ENCODE assay signal across 25 cellular contexts in genomic region chrX:46144566-46144965, GRCh38.
"Had no signal": no experiment of that assay in that cellular context is flagged by ENCODE, and none has a peak within 500 bp of the region (broad histone marks: within the 10 kb centered on the region; RNA-seq: fewer than 3 reads in every experiment).

No MANE protein-coding gene starts in this region.

- H3K4me3 Mint-ChIP-seq: dendritic cell treated with granulocyte-macrophage colony-stimulating factor and Interleukin-4, amounts not matched to agents 40 ng/mL and 50 ng/mL, for 4 days; mesothelial cell of epicardium; naive B cell; naive thymus-derived CD8-positive, alpha-beta T cell had no signal

- H3K27ac ChIP-seq: colonic mucosa, epithelial cell of prostate, esophagus squamous epithelium, gastrocnemius medialis, heart right ventricle, left lung, lower lobe of right lung had no signal

- H3K27me3 ChIP-seq: colonic mucosa, esophagus squamous epithelium, gastrocnemius medialis, heart right ventricle had no signal

- H3K4me3 ChIP-seq: colonic mucosa, esophagus squamous epithelium, gastrocnemius medialis, heart right ventricle, left lung, lower lobe of right lung, mucosa of descending colon had no signal

- H3K36me3 Mint-ChIP-seq: mesothelial cell of epicardium; naive B cell; naive thymus-derived CD8-positive, alpha-beta T cell had no signal

- H3K9me3 ChIP-seq: colonic mucosa, esophagus squamous epithelium, gastrocnemius medialis, left lung, lower lobe of right lung, mucosa of descending colon had no signal

- H3K4me1 Mint-ChIP-seq: mesothelial cell of epicardium; naive B cell; naive thymus-derived CD8-positive, alpha-beta T cell had no signal

- H3K36me3 ChIP-seq: colonic mucosa, esophagus squamous epithelium, gastrocnemius medialis, heart right ventricle, left lung, lower lobe of right lung had no signal

- FAIRE-seq: islet of Langerhans, keratinocyte had no signal

- H3K27ac Mint-ChIP-seq: dendritic cell treated with granulocyte-macrophage colony-stimulating factor and Interleukin-4, amounts not matched to agents 40 ng/mL and 50 ng/mL, for 4 days; mesothelial cell of epicardium; naive B cell; naive thymus-derived CD8-positive, alpha-beta T cell had no signal

- H3K4me1 ChIP-seq: colonic mucosa, esophagus squamous epithelium, gastrocnemius medialis, heart right ventricle, left lung, lower lobe of right lung had no signal

- H3K27me3 Mint-ChIP-seq: dendritic cell treated with granulocyte-macrophage colony-stimulating factor and Interleukin-4, amounts not matched to agents 40 ng/mL and 50 ng/mL, for 4 days; naive B cell; naive thymus-derived CD8-positive, alpha-beta T cell had no signal

- DNase-seq: colonic mucosa; cortex of kidney; effector memory CD4-positive, alpha-beta T cell; erythroblast; esophagus squamous epithelium; foreskin fibroblast; foreskin melanocyte; gastrocnemius medialis; glutamatergic neuron; head of caudate nucleus; heart right ventricle; hippocampal formation; left cardiac atrium; left lung; left ventricle myocardium superior; lower lobe of right lung; mesenchymal stem cell; mucosa of descending colon; naive B cell; naive thymus-derived CD8-positive, alpha-beta T cell had no signal
